Comparison of ENCODE assay signal across 19 cellular contexts in genomic region chr2:41241325-41242000, GRCh38.
DNase-seq lines count a peak whose midpoint lies in the region; ATAC-seq and TF ChIP-seq lines count a peak whose summit lies in the region.
"Had no signal": no experiment of that assay in that cellular context is flagged by ENCODE, and none has a peak within 500 bp of the region (broad histone marks: within the 10 kb centered on the region; RNA-seq: fewer than 3 reads in every experiment).

No MANE protein-coding gene starts in this region.

- H3K4me3 Mint-ChIP-seq in GM23338, result no peak overlapping the region
- H3K4me3 Mint-ChIP-seq: activated naive CD8-positive, alpha-beta T cell treated with anti-CD3 and anti-CD28 coated beads, Interleukin-2, amount 10 ng/mL, durations not matched to agents 7 days and 5 days had no signal

- no peaks in the 10 kb centered on the region for H3K36me3 Mint-ChIP-seq in GM23338 (ENCODE audit: low read depth)

- no peak overlapping the region for H3K27ac Mint-ChIP-seq in GM23338
- H3K27ac Mint-ChIP-seq: activated naive CD8-positive, alpha-beta T cell treated with anti-CD3 and anti-CD28 coated beads, Interleukin-2, amount 10 ng/mL, durations not matched to agents 7 days and 5 days had no signal

- peak; percentile 73 for ATAC-seq in GM18861 (IDR thresholded peaks at IDR 0.05; ENCODE audit: unreplicated experiment)
- no peak for ATAC-seq in GM23338
- ATAC-seq in HG03521 (IDR thresholded peaks at IDR 0.05; ENCODE audit: unreplicated experiment), result peak; percentile 66
- peak; percentile 29 to 49 for ATAC-seq in lower lobe of right lung
- ATAC-seq in GM19023 (IDR thresholded peaks at IDR 0.05; ENCODE audit: unreplicated experiment), result no peak
- ATAC-seq in HG03439 (IDR thresholded peaks at IDR 0.05; ENCODE audit: unreplicated experiment), result no peak
- no peak for ATAC-seq in HG03139 (IDR thresholded peaks at IDR 0.05; ENCODE audit: unreplicated experiment)
- ATAC-seq: HepG2, left lobe of liver had no signal

- H3K4me1 ChIP-seq in GM23338 (ENCODE audit: insufficient read depth), result no peaks in the 10 kb centered on the region
- no peaks in the 10 kb centered on the region for H3K4me1 ChIP-seq in lower lobe of right lung

- peak overlapping the region; percentile 48; the same call in 1 of the 2 replicates for H2AFZ ChIP-seq in GM23338

- in situ Hi-C loops in brain microvascular endothelial cell (cut with HindIII; ENCODE audit: low pct_ligation_motif_present, low sequenced_read_pairs), result no loop called here

- no peaks in the 10 kb centered on the region; the same call in 1 of the 2 replicates for H3K9me2 ChIP-seq in GM23338 (ENCODE audit: insufficient read depth)

- H3K27me3 Mint-ChIP-seq in GM23338 (ENCODE audit: insufficient read depth, low read depth, poor library complexity), result no peaks in the 10 kb centered on the region
- H3K27me3 Mint-ChIP-seq: activated naive CD8-positive, alpha-beta T cell treated with anti-CD3 and anti-CD28 coated beads, Interleukin-2, amount 10 ng/mL, durations not matched to agents 7 days and 5 days had no signal

- no peaks in the 10 kb centered on the region for H3K4me1 Mint-ChIP-seq in GM23338
- H3K4me1 Mint-ChIP-seq: activated naive CD8-positive, alpha-beta T cell treated with anti-CD3 and anti-CD28 coated beads, Interleukin-2, amount 10 ng/mL, durations not matched to agents 7 days and 5 days had no signal

- H3K4me3 ChIP-seq in GM23338 (no peak overlapping the region), lower lobe of right lung (no peak overlapping the region), brain microvascular endothelial cell (ENCODE audit: low read depth, low read length) (no peak overlapping the region)

- H3K36me3 ChIP-seq in GM23338 (ENCODE audit: insufficient read depth) (no peaks in the 10 kb centered on the region), lower lobe of right lung (no peaks in the 10 kb centered on the region), brain microvascular endothelial cell (replicated peaks) (no peaks in the 10 kb centered on the region)

- H3K4me2 ChIP-seq in GM23338, result no peak overlapping the region

- DNase-seq in GM23338 (ENCODE audit: low spot score) (no peak), lower lobe of right lung (no peak), brain microvascular endothelial cell (no peak)
- DNase-seq: activated CD4-positive, CD25-positive, alpha-beta regulatory T cell; activated naive CD8-positive, alpha-beta T cell treated with anti-CD3 and anti-CD28 coated beads, Interleukin-2, amount 10 ng/mL, durations not matched to agents 7 days and 5 days; dermis blood vessel endothelial cell; foreskin melanocyte; NCI-H187 treated with DMSO at 0.1 percent for 48 hours; NCI-H446; occipital lobe; SHP77 treated with DMSO at 0.1 percent for 48 hours; stimulated activated CD4-positive, alpha-beta T cell treated with anti-CD3 and anti-CD28 coated beads, Interleukin-1b, Interleukin-23, amount 100 ng/mL, for 48 hours had no signal

- no peaks in the 10 kb centered on the region for H4K20me1 ChIP-seq in GM23338 (replicated peaks; ENCODE audit: insufficient read depth)

- H3K9me3 Mint-ChIP-seq in GM23338, result no peaks in the 10 kb centered on the region

- H3K27ac ChIP-seq in GM23338 (ENCODE audit: low read depth) (no peak overlapping the region), lower lobe of right lung (no peak overlapping the region), brain microvascular endothelial cell (no peak overlapping the region)

- H3F3A ChIP-seq in GM23338 (replicated peaks; ENCODE audit: low read depth), result no peaks in the 10 kb centered on the region

- H3K27me3 ChIP-seq in GM23338 (ENCODE audit: insufficient read depth) (no peaks in the 10 kb centered on the region), lower lobe of right lung (ENCODE audit: low read depth) (no peaks in the 10 kb centered on the region), brain microvascular endothelial cell (replicated peaks) (no peaks in the 10 kb centered on the region)

- intact Hi-C loops in lower lobe of right lung (cut with DNase I), result no loop called here

- no peaks in the 10 kb centered on the region for H3K9me3 ChIP-seq in lower lobe of right lung

- no peak for TF ChIP-seq CTCF in GM23338 (conservative IDR thresholded peaks at IDR 0.05; ENCODE audit: low read depth in 2 of 2)
- no peak for TF ChIP-seq CTCF in lower lobe of right lung (IDR thresholded peaks at IDR 0.05)
- no peak for TF ChIP-seq CTCF in brain microvascular endothelial cell (IDR thresholded peaks at IDR 0.05; ENCODE audit: low read depth, low read length, missing control alignments)

- H3K79me2 ChIP-seq in GM23338 (replicated peaks; ENCODE audit: insufficient read depth), result no peaks in the 10 kb centered on the region

TF ChIP-seq in GM23338, 12 proteins besides CTCF, POLR2A, EP300 and RAD21:
- TF ChIP-seq NANOG (IDR thresholded peaks at IDR 0.05; ENCODE audit: borderline replicate concordance) (no peak), EZH2phosphoT487 (IDR thresholded peaks at IDR 0.05; ENCODE audit: unreplicated experiment) (no peak), STAT1 (IDR thresholded peaks at IDR 0.05; ENCODE audit: unreplicated experiment) (no peak), ZNF462 (CRISPR knock-in tag; IDR thresholded peaks at IDR 0.05) (no peak), JUNB (IDR thresholded peaks at IDR 0.05; ENCODE audit: unreplicated experiment) (no peak), ZNF114 (CRISPR knock-in tag; IDR thresholded peaks at IDR 0.05) (no peak), POLR2AphosphoS5 (IDR thresholded peaks at IDR 0.05; ENCODE audit: low read depth) (no peak), EZH2 (IDR thresholded peaks at IDR 0.05; ENCODE audit: low read depth, unreplicated experiment) (no peak), CREB1 (CRISPR knock-in tag; IDR thresholded peaks at IDR 0.05; ENCODE audit: low read depth) (no peak)

Comparison
In these comparisons a context has a peak if more than half of its experiments do, and no peak if none do; other contexts are left out.
1. ATAC-seq: peak in GM18861 (single experiment), HG03521 (single experiment) and lower lobe of right lung (2 of 2); none in GM23338 (single experiment), GM19023 (single experiment), HG03439 (single experiment) and HG03139 (single experiment).